20 cellular contexts compared by ENCODE assay signal in genomic region chr4:101252721-101253120, GRCh38.
DNase-seq lines count a peak whose midpoint lies in the region; ATAC-seq and TF ChIP-seq lines count a peak whose summit lies in the region.
"Had no signal": no experiment of that assay in that cellular context is flagged by ENCODE, and none has a peak within 500 bp of the region (broad histone marks: within the 10 kb centered on the region; RNA-seq: fewer than 3 reads in every experiment).

No MANE protein-coding gene starts in this region.

- no peaks in the 10 kb centered on the region for H3K9me3 ChIP-seq in mammary epithelial cell (replicated peaks; ENCODE audit: insufficient read depth, low read length)
- H3K9me3 ChIP-seq in right atrium auricular region: no peaks in the 10 kb centered on the region
- H3K9me3 ChIP-seq: upper lobe of left lung had no signal

- H4K20me1 ChIP-seq in mammary epithelial cell (ENCODE audit: insufficient read depth, low read length): peaks cover 6% of the 10 kb centered on the region

- H3K4me3 ChIP-seq in mammary epithelial cell (replicated peaks in 1 of 3; ENCODE audit: insufficient read depth in 1 of 3, low read depth in 2 of 3, low read length in 3 of 3) (no peak overlapping the region), right atrium auricular region (no peak overlapping the region)
- H3K4me3 ChIP-seq: GM23338, smooth muscle cell, upper lobe of left lung had no signal

- in situ Hi-C loops in mammary epithelial cell (cut with MboI; ENCODE audit: low sequenced_read_pairs in 2 of 2): no loop called here

- H3K27me3 Mint-ChIP-seq in MCF 10A (ENCODE audit: insufficient read depth, unreplicated experiment): no peaks in the 10 kb centered on the region
- H3K27me3 Mint-ChIP-seq: activated CD8-positive, alpha-beta memory T cell treated with anti-CD3 and anti-CD28 coated beads, Interleukin-2, amount 10 ng/mL, durations not matched to agents 7 days and 5 days; activated naive CD8-positive, alpha-beta T cell treated with anti-CD3 and anti-CD28 coated beads for 36 hours; IgD-negative memory B cell had no signal

- TF ChIP-seq CTCF in mammary epithelial cell (conservative IDR thresholded peaks at IDR 0.05 in 1 of 2, IDR thresholded peaks at IDR 0.05 in 1 of 2; ENCODE audit: extremely low read depth in 1 of 2, insufficient read depth in 1 of 2, low read depth in 1 of 2, low read length in 2 of 2) (no peak), MCF 10A (IDR thresholded peaks at IDR 0.05; ENCODE audit: unreplicated experiment) (no peak), right atrium auricular region (IDR thresholded peaks at IDR 0.05) (no peak)

- H3K27ac Mint-ChIP-seq in MCF 10A (ENCODE audit: low read depth, unreplicated experiment): no peak overlapping the region
- H3K27ac Mint-ChIP-seq: activated CD8-positive, alpha-beta memory T cell treated with anti-CD3 and anti-CD28 coated beads, Interleukin-2, amount 10 ng/mL, durations not matched to agents 7 days and 5 days; activated naive CD8-positive, alpha-beta T cell treated with anti-CD3 and anti-CD28 coated beads for 36 hours; GM23338; nephron progenitor cell had no signal

- dilution Hi-C loops in mammary epithelial cell (cut with HindIII; ENCODE audit: low sequenced_read_pairs): no loop called here

- ATAC-seq in HG03432 (IDR thresholded peaks at IDR 0.05; ENCODE audit: unreplicated experiment): peak; percentile 70
- ATAC-seq: activated CD8-positive, alpha-beta memory T cell treated with anti-CD3 and anti-CD28 coated beads, Interleukin-2, amount 10 ng/mL, durations not matched to agents 7 days and 5 days; GM23338; Panc1 had no signal

- BruUV-seq in mammary epithelial cell (replicated peaks; lab: Mats Ljungman, UMichigan): no TSS peak
- no TSS peak for BruUV-seq in MCF 10A (replicated peaks; lab: Mats Ljungman, UMichigan)

- peak overlapping the region; percentile 10 for H3K4me2 ChIP-seq in mammary epithelial cell (ENCODE audit: insufficient read depth, low read depth, low read length)
- H3K4me2 ChIP-seq: GM23338, smooth muscle cell had no signal

- peak; percentile 51 for DNase-seq in mammary epithelial cell
- DNase-seq in MCF 10A (ENCODE audit: unreplicated experiment): no peak
- DNase-seq in erythroblast (lab: John Stamatoyannopoulos, UW): peak; percentile 31 to 46
- no peak for DNase-seq in stimulated activated naive CD4-positive, alpha-beta T cell (lab: John Stamatoyannopoulos, UW)
- no peak for DNase-seq in SKM-1 (lab: John Stamatoyannopoulos, UW; ENCODE audit: unreplicated experiment)
- DNase-seq in right atrium auricular region (ENCODE audit: low spot score): no peak
- DNase-seq in activated CD4-positive, alpha-beta T cell treated with anti-CD3 and anti-CD28 coated beads, Interleukin-2, amount 50 U/mL, for 1 hour: no peak
- DNase-seq: activated CD8-positive, alpha-beta memory T cell treated with anti-CD3 and anti-CD28 coated beads, Interleukin-2, amount 10 ng/mL, durations not matched to agents 7 days and 5 days; activated naive CD8-positive, alpha-beta T cell treated with anti-CD3 and anti-CD28 coated beads for 36 hours; AML-193; cortex of kidney; islet precursor cell; NCI-H187 treated with DMSO at 0.1 percent for 48 hours; nephron progenitor cell; upper lobe of left lung had no signal

- no peaks in the 10 kb centered on the region for H3K36me3 ChIP-seq in mammary epithelial cell (ENCODE audit: insufficient read depth, low read length)
- H3K36me3 ChIP-seq in right atrium auricular region: no peaks in the 10 kb centered on the region
- H3K36me3 ChIP-seq: upper lobe of left lung had no signal

- H3K79me2 ChIP-seq in mammary epithelial cell (ENCODE audit: insufficient read depth, low read length): peaks cover 79% of the 10 kb centered on the region

- no peak overlapping the region for H3K9ac ChIP-seq in mammary epithelial cell (ENCODE audit: insufficient read depth, low read length)

- CTCF ChIA-PET in mammary epithelial cell (lab: Charles Lee; ENCODE audit: low non-redundant PET) (no interaction called here), MCF 10A (lab: Yijun Ruan, JAX) (interaction anchor here (1.3 kb wide), 1 partner anchor 10 kb away, joined by 3 read pairs; no protein-coding TSS in a partner anchor)

- H3K27ac ChIP-seq in mammary epithelial cell (ENCODE audit: insufficient read depth, low read depth, low read length) (no peak overlapping the region), right atrium auricular region (no peak overlapping the region)
- H3K27ac ChIP-seq: upper lobe of left lung had no signal

- no peak overlapping the region for H3K4me3 Mint-ChIP-seq in MCF 10A (ENCODE audit: unreplicated experiment)
- H3K4me3 Mint-ChIP-seq: activated CD8-positive, alpha-beta memory T cell treated with anti-CD3 and anti-CD28 coated beads, Interleukin-2, amount 10 ng/mL, durations not matched to agents 7 days and 5 days; activated naive CD8-positive, alpha-beta T cell treated with anti-CD3 and anti-CD28 coated beads for 36 hours; GM23338; nephron progenitor cell had no signal

- H3K36me3 Mint-ChIP-seq in MCF 10A (ENCODE audit: insufficient read depth, unreplicated experiment): no peaks in the 10 kb centered on the region
- H3K36me3 Mint-ChIP-seq: activated CD8-positive, alpha-beta memory T cell treated with anti-CD3 and anti-CD28 coated beads, Interleukin-2, amount 10 ng/mL, durations not matched to agents 7 days and 5 days; activated naive CD8-positive, alpha-beta T cell treated with anti-CD3 and anti-CD28 coated beads for 36 hours; IgD-negative memory B cell had no signal

- no peaks in the 10 kb centered on the region for H3K27me3 ChIP-seq in mammary epithelial cell (ENCODE audit: insufficient read depth, low read length)
- H3K27me3 ChIP-seq in right atrium auricular region: no peaks in the 10 kb centered on the region
- H3K27me3 ChIP-seq: upper lobe of left lung had no signal

- H3K9me3 Mint-ChIP-seq in MCF 10A (ENCODE audit: unreplicated experiment): no peaks in the 10 kb centered on the region
- H3K9me3 Mint-ChIP-seq: activated naive CD8-positive, alpha-beta T cell treated with anti-CD3 and anti-CD28 coated beads for 36 hours; GM23338; IgD-negative memory B cell; nephron progenitor cell had no signal

- no peak for TF ChIP-seq POLR2A in erythroblast (IDR thresholded peaks at IDR 0.05; ENCODE audit: low read length)

- H2AFZ ChIP-seq in mammary epithelial cell (ENCODE audit: low read depth, low read length): no peak overlapping the region
- H2AFZ ChIP-seq: GM23338 had no signal

- POLR2A ChIA-PET in MCF 10A (lab: Yijun Ruan, JAX): interaction anchor here (0.6 to 2.0 kb wide), 4 partner anchors 10 to 38 kb away, joined by 3 to 9 read pairs (median 4); no protein-coding TSS in a partner anchor

- H3K4me1 ChIP-seq in mammary epithelial cell (ENCODE audit: insufficient read depth, low read length) (peaks cover 8% of the 10 kb centered on the region), right atrium auricular region (peaks cover 0 to 5% of the 10 kb centered on the region in 2 donors)

- 72% methylated on average over 2 of the region's 2 CpGs for WGBS in mammary epithelial cell (ENCODE audit: low coverage, missing lambda C conversion rate)

- intact Hi-C loops in mammary epithelial cell (cut with micrococcal nuclease): no loop called here
- intact Hi-C loops in MCF 10A (cut with micrococcal nuclease): no loop called here

- peaks cover 7% of the 10 kb centered on the region for H3K4me1 Mint-ChIP-seq in MCF 10A (ENCODE audit: insufficient read depth, unreplicated experiment)
- H3K4me1 Mint-ChIP-seq: nephron progenitor cell had no signal

Comparison
In these comparisons a context has a peak if more than half of its experiments do, and no peak if none do; other contexts are left out.
1. DNase-seq: peak in mammary epithelial cell (single experiment) and erythroblast (2 of 2); none in MCF 10A (single experiment), stimulated activated naive CD4-positive, alpha-beta T cell (0 of 6), SKM-1 (single experiment), right atrium auricular region (single experiment) and activated CD4-positive, alpha-beta T cell treated with anti-CD3 and anti-CD28 coated beads, Interleukin-2, amount 50 U/mL, for 1 hour (single experiment).